ENCODE assay signal across 8 cellular contexts in genomic region chr18:9825571-9826073, GRCh38.
A peak's percentile ranks its signal among the peaks of the same experiment; 100 is the strongest.
DNase-seq lines count a peak whose midpoint lies in the region; ATAC-seq and TF ChIP-seq lines count a peak whose summit lies in the region.

No MANE protein-coding gene starts in this region.

- intact Hi-C loops in uterus (cut with DNase I; ENCODE audit: low total_unique reads), result no loop called here

- H3K4me3 ChIP-seq in astrocyte of the spinal cord (ENCODE audit: low read depth, low read length) (no peak overlapping the region), uterus (no peak overlapping the region), BE2C (ENCODE audit: low read depth, low read length) (no peak overlapping the region)

- TF ChIP-seq CTCF in astrocyte of the spinal cord (IDR thresholded peaks at IDR 0.05; ENCODE audit: low read depth, low read length) (no peak), uterus (IDR thresholded peaks at IDR 0.05) (no peak), GM20000 (IDR thresholded peaks at IDR 0.05; ENCODE audit: extremely low read depth, missing control alignments) (no peak), BE2C (IDR thresholded peaks at IDR 0.05; ENCODE audit: low read depth, low read length) (no peak)

- TF ChIP-seq POLR2A in uterus (IDR thresholded peaks at IDR 0.05), result no peak

- H3K9me3 Mint-ChIP-seq in IgD-negative memory B cell, result no peaks in the 10 kb centered on the region

- H3K4me1 ChIP-seq in uterus (peaks cover 7 to 13% of the 10 kb centered on the region in 2 donors), BE2C (no peaks in the 10 kb centered on the region)

- no peaks in the 10 kb centered on the region for H3K36me3 ChIP-seq in uterus
- no peaks in the 10 kb centered on the region for H3K36me3 ChIP-seq in BE2C

- H3K4me1 Mint-ChIP-seq in IgD-negative memory B cell, result peaks cover 19 to 28% (median 21%) of the 10 kb centered on the region in 3 donors

- DNase-seq in A172 (ENCODE audit: low spot score) (peak; percentile 90), astrocyte of the spinal cord (ENCODE audit: low read depth, low spot score) (peak; percentile 95), left lobe of liver (ENCODE audit: low spot score) (no peak), uterus (no peak), GM20000 (ENCODE audit: low spot score) (no peak), BE2C (no peak), superior temporal gyrus (ENCODE audit: extremely low spot score) (no peak)

- peak overlapping the region in 1 of 4 donors; percentile 30 for H3K4me3 Mint-ChIP-seq in IgD-negative memory B cell

- H3K9me3 ChIP-seq in uterus (no peaks in the 10 kb centered on the region), BE2C (no peaks in the 10 kb centered on the region)

- H3K27me3 Mint-ChIP-seq in IgD-negative memory B cell, result no peaks in the 10 kb centered on the region

- peak; percentile 69 for ATAC-seq in left lobe of liver

- peaks cover 16% of the 10 kb centered on the region for H3K36me3 Mint-ChIP-seq in IgD-negative memory B cell

- H3K27ac ChIP-seq in uterus, result peak overlapping the region; percentile 2 to 43

- in situ Hi-C loops in astrocyte of the spinal cord (cut with HindIII; ENCODE audit: low sequenced_read_pairs), result no loop called here

- H3K27me3 ChIP-seq in uterus (no peaks in the 10 kb centered on the region), BE2C (no peaks in the 10 kb centered on the region)

- peak overlapping the region; percentile 10 to 60 (median 11) for H3K27ac Mint-ChIP-seq in IgD-negative memory B cell

Comparison
In these comparisons a context has a peak if more than half of its experiments do, and no peak if none do; other contexts are left out.
1. DNase-seq: peak in A172 (single experiment) and astrocyte of the spinal cord (single experiment); none in left lobe of liver (single experiment), uterus (0 of 2), GM20000 (single experiment), BE2C (single experiment) and superior temporal gyrus (single experiment).